ENCODE assay signal across 13 cellular contexts in the genomic region with DNA sequence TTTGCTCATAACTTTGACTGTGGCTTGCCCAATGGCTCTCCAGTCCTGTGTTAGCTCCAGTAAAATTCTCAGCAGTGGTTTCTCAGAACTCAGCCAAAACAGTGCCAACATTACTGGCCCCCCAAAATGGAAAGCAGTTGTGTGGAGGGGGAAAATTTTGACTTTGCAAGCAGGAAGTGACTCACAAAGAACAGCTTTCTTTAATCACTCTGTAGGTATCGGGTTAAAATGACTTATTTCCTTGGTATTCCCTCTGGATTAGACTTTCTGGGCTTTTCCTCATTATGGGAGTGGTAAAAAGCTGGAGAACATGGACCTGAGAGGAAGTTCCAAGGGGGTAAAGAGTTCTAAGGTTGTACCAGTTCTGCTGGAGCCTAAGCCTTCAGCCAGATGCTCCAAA.
DNase-seq lines count a peak whose midpoint lies in the region; ATAC-seq, FAIRE-seq and TF ChIP-seq lines count a peak whose summit lies in the region.
"Had no signal": no experiment of that assay in that cellular context is flagged by ENCODE, and none has a peak within 500 bp of the region (broad histone marks: within the 10 kb centered on the region; RNA-seq: fewer than 3 reads in every experiment).

No MANE protein-coding gene starts in this region.

- H4K8ac ChIP-seq in IMR-90 (ENCODE audit: low read depth in 2 of 2, low read length in 2 of 2) (peak overlapping the region; percentile 77 to 98), trophoblast cell (ENCODE audit: low read depth, low read length) (no peak overlapping the region)

- POLR2A ChIA-PET in IMR-90 (lab: Charles Lee; ENCODE audit: unreplicated experiment): interaction anchor here (1.1 kb wide), 1 partner anchor 18 kb away, joined by 4 read pairs; no protein-coding TSS in a partner anchor

- H4K20me1 ChIP-seq in IMR-90 (ENCODE audit: insufficient read depth, low read length) (no peaks in the 10 kb centered on the region), keratinocyte (ENCODE audit: control insufficient read depth, extremely low read depth, insufficient read depth, low read length) (no peaks in the 10 kb centered on the region)

- no peak for TF ChIP-seq RAD21 in IMR-90 (IDR thresholded peaks at IDR 0.05; ENCODE audit: low read length)

- H4K91ac ChIP-seq in IMR-90 (ENCODE audit: insufficient read depth, low read depth, low read length): peak overlapping the region; percentile 89
- H4K91ac ChIP-seq in trophoblast cell (ENCODE audit: low read depth, low read length): no peak overlapping the region

- H2BK12ac ChIP-seq in trophoblast cell (ENCODE audit: low read length): no peak overlapping the region

- no peak overlapping the region for H3K4me3 ChIP-seq in AG10803 (ENCODE audit: low read length)
- no peak overlapping the region for H3K4me3 ChIP-seq in IMR-90 (ENCODE audit: insufficient read depth, low read depth, low read length)
- no peak overlapping the region for H3K4me3 ChIP-seq in brain microvascular endothelial cell (ENCODE audit: low read depth, low read length)
- H3K4me3 ChIP-seq in keratinocyte (ENCODE audit: control insufficient read depth in 2 of 3, extremely low read depth in 1 of 3, insufficient read depth in 2 of 3, low read depth in 1 of 3, low read length in 3 of 3): peak overlapping the region in 2 of 3 experiments; percentile 20 to 29
- no peak overlapping the region for H3K4me3 ChIP-seq in trophoblast cell (ENCODE audit: low read depth, low read length)

- peak overlapping the region; percentile 97; the same call in 1 of the 2 replicates for H2AK5ac ChIP-seq in IMR-90 (ENCODE audit: low read depth, low read length)
- H2AK5ac ChIP-seq in trophoblast cell (ENCODE audit: low read length): no peak overlapping the region

- H3K18ac ChIP-seq in IMR-90 (ENCODE audit: low read depth, low read length) (peak overlapping the region; percentile 90), trophoblast cell (ENCODE audit: low read length) (no peak overlapping the region)

- TF ChIP-seq POLR2A in IMR-90 (IDR thresholded peaks at IDR 0.05; ENCODE audit: low read depth, low read length): no peak

- intact Hi-C loops in IMR-90 (cut with micrococcal nuclease): loop anchor here (2.0 kb wide), 1 partner anchor 42 kb away; no protein-coding TSS in a partner anchor

- H3K79me1 ChIP-seq in IMR-90 (ENCODE audit: low read depth in 1 of 2, low read length in 2 of 2): no peaks in the 10 kb centered on the region
- H3K79me1 ChIP-seq in trophoblast cell (ENCODE audit: low read length): no peaks in the 10 kb centered on the region

- H3K27ac ChIP-seq in IMR-90 (ENCODE audit: insufficient read depth, low read length): peak overlapping the region; percentile 96
- H3K27ac ChIP-seq in brain microvascular endothelial cell: peak overlapping the region; percentile 40
- H3K27ac ChIP-seq in keratinocyte (ENCODE audit: control insufficient read depth, insufficient read depth, low read length): peak overlapping the region; percentile 83
- no peak overlapping the region for H3K27ac ChIP-seq in trophoblast cell (ENCODE audit: low read depth, low read length)

- FAIRE-seq in keratinocyte (lab: Jason Lieb, UNC): peak; percentile 61
- FAIRE-seq: G401.6 had no signal

- H2AK9ac ChIP-seq in IMR-90 (replicated peaks; ENCODE audit: low read depth, low read length, poor library complexity): no peak overlapping the region

- BruUV-seq in IMR-90 (replicated peaks; lab: Mats Ljungman, UMichigan): no TSS peak

- no peak overlapping the region for H4K12ac ChIP-seq in trophoblast cell (ENCODE audit: low read depth, low read length)

- DNase-seq in AG10803 (ENCODE audit: low read depth) (peak; percentile 92), IMR-90 (peak; percentile 90), brain microvascular endothelial cell (peak; percentile 22), keratinocyte (ENCODE audit: low read depth, low spot score) (no peak), trophoblast cell (no peak)
- no peak for DNase-seq in activated naive CD4-positive, alpha-beta T cell (lab: John Stamatoyannopoulos, UW)
- DNase-seq: Karpas-422; mesendoderm; posterior cingulate gyrus; stimulated activated CD4-positive, alpha-beta T cell treated with anti-CD3 and anti-CD28 coated beads, Interleukin-2, amount 100 ng/mL, for 24 hours had no signal

- peak overlapping the region; percentile 100 for H2BK20ac ChIP-seq in IMR-90 (ENCODE audit: low read depth, low read length)

- no peaks in the 10 kb centered on the region for H3K27me3 ChIP-seq in IMR-90 (ENCODE audit: control insufficient read depth, insufficient read depth, low read length)
- H3K27me3 ChIP-seq in brain microvascular endothelial cell (replicated peaks): no peaks in the 10 kb centered on the region
- H3K27me3 ChIP-seq in keratinocyte (ENCODE audit: control insufficient read depth, extremely low read depth, insufficient read depth, low read length): no peaks in the 10 kb centered on the region
- no peaks in the 10 kb centered on the region for H3K27me3 ChIP-seq in trophoblast cell (ENCODE audit: insufficient read depth, low read length)

- CTCF ChIA-PET in IMR-90 (lab: Yijun Ruan, JAX): no interaction called here

- H3K56ac ChIP-seq in IMR-90 (ENCODE audit: extremely low read depth, insufficient read depth, low read length): peak overlapping the region; percentile 96

- dilution Hi-C loops in IMR-90 (cut with HindIII; ENCODE audit: low sequenced_read_pairs, unreplicated experiment) (no loop called here), keratinocyte (cut with MboI; ENCODE audit: extremely low pct_ligation_motif_present, low sequenced_read_pairs) (no loop called here)

- H3K9ac ChIP-seq in IMR-90 (ENCODE audit: low read depth, low read length) (no peak overlapping the region), keratinocyte (ENCODE audit: control insufficient read depth, extremely low read depth, insufficient read depth, low read length) (no peak overlapping the region), trophoblast cell (ENCODE audit: low read length) (no peak overlapping the region)

- H3K23ac ChIP-seq in IMR-90 (ENCODE audit: low read depth, low read length) (peak overlapping the region; percentile 96), trophoblast cell (ENCODE audit: low read length) (no peak overlapping the region)

- H3K9me1 ChIP-seq in IMR-90 (ENCODE audit: insufficient read depth, low read length) (peaks cover 3% of the 10 kb centered on the region), keratinocyte (ENCODE audit: control insufficient read depth, extremely low read depth, insufficient read depth, low read length) (no peaks in the 10 kb centered on the region)

- H3K4me2 ChIP-seq in IMR-90 (ENCODE audit: low read depth, low read length) (no peak overlapping the region), keratinocyte (ENCODE audit: control insufficient read depth, extremely low read depth, insufficient read depth, low read depth, low read length) (peak overlapping the region; percentile 60), trophoblast cell (ENCODE audit: low read length) (no peak overlapping the region)

- in situ Hi-C loops in IMR-90 (cut with MboI; ENCODE audit: low sequenced_read_pairs): no loop called here
- in situ Hi-C loops in brain microvascular endothelial cell (cut with HindIII; ENCODE audit: low pct_ligation_motif_present, low sequenced_read_pairs): no loop called here

- H3K79me2 ChIP-seq in keratinocyte (ENCODE audit: control insufficient read depth, insufficient read depth, low read length) (no peaks in the 10 kb centered on the region), trophoblast cell (ENCODE audit: control insufficient read depth, insufficient read depth, low read length, poor library complexity) (no peaks in the 10 kb centered on the region)

- H2AFZ ChIP-seq in IMR-90 (replicated peaks; ENCODE audit: low read length, poor library complexity) (peak overlapping the region; percentile 75), keratinocyte (ENCODE audit: control insufficient read depth, low read length) (peak overlapping the region; percentile 90), trophoblast cell (ENCODE audit: insufficient read depth, low read length, poor library complexity) (no peak overlapping the region)

- H3K36me3 ChIP-seq in IMR-90 (ENCODE audit: control insufficient read depth, insufficient read depth, low read length) (no peaks in the 10 kb centered on the region), brain microvascular endothelial cell (replicated peaks) (no peaks in the 10 kb centered on the region), keratinocyte (ENCODE audit: control insufficient read depth in 2 of 2, extremely low read depth in 1 of 2, insufficient read depth in 2 of 2, low read length in 2 of 2) (no peaks in the 10 kb centered on the region), trophoblast cell (ENCODE audit: control insufficient read depth in 1 of 2, insufficient read depth in 2 of 2, low read length in 2 of 2) (no peaks in the 10 kb centered on the region)

- WGBS in IMR-90 (ENCODE audit: extremely low coverage in 2 of 2, insufficient read length in 1 of 2), 2 experiments: no CpG with 5 or more reads among the region's 1 CpG
- no CpG with 5 or more reads among the region's 1 CpG for WGBS in trophoblast cell (ENCODE audit: extremely low coverage, insufficient coverage, insufficient read length)

- H2BK120ac ChIP-seq in IMR-90 (ENCODE audit: low read depth, low read length): peak overlapping the region; percentile 99
- H2BK120ac ChIP-seq in trophoblast cell (ENCODE audit: insufficient read depth, low read length, poor library complexity): no peak overlapping the region

- peaks cover 5% of the 10 kb centered on the region for H3K4me1 ChIP-seq in IMR-90 (ENCODE audit: control insufficient read depth, insufficient read depth, low read length)
- peaks cover 12% of the 10 kb centered on the region for H3K4me1 ChIP-seq in keratinocyte (ENCODE audit: control insufficient read depth, extremely low read depth, insufficient read depth, low read length)
- no peaks in the 10 kb centered on the region for H3K4me1 ChIP-seq in trophoblast cell (ENCODE audit: control insufficient read depth in 1 of 2, insufficient read depth in 2 of 2, low read length in 2 of 2)

- H3K14ac ChIP-seq in IMR-90 (replicated peaks; ENCODE audit: low read depth, low read length) (peak overlapping the region; percentile 98), trophoblast cell (ENCODE audit: low read length) (no peak overlapping the region)

- peak overlapping the region; percentile 90 for H4K5ac ChIP-seq in IMR-90 (ENCODE audit: low read depth, low read length)

- ATAC-seq in IMR-90 (ENCODE audit: low read depth) (peak; percentile 92), HG03095 (IDR thresholded peaks at IDR 0.05; ENCODE audit: unreplicated experiment) (no peak), HG02588 (IDR thresholded peaks at IDR 0.05; ENCODE audit: unreplicated experiment) (no peak)

- H3K4ac ChIP-seq in IMR-90 (ENCODE audit: low read depth, low read length): peak overlapping the region; percentile 98
- no peak overlapping the region for H3K4ac ChIP-seq in trophoblast cell (ENCODE audit: low read depth, low read length)

- TF ChIP-seq CTCF in AG10803 (conservative IDR thresholded peaks at IDR 0.05; ENCODE audit: low read length) (no peak), IMR-90 (conservative IDR thresholded peaks at IDR 0.05; ENCODE audit: low read depth, low read length) (no peak), brain microvascular endothelial cell (IDR thresholded peaks at IDR 0.05; ENCODE audit: low read depth, low read length, missing control alignments) (no peak), keratinocyte (optimal IDR thresholded peaks at IDR 0.05 in 1 of 3, IDR thresholded peaks at IDR 0.05 in 1 of 3, conservative IDR thresholded peaks at IDR 0.05 in 1 of 3; ENCODE audit: extremely low read depth in 1 of 3, insufficient read depth in 2 of 3, low read length in 3 of 3) (no peak)

- H2BK5ac ChIP-seq in IMR-90 (ENCODE audit: low read depth, low read length, poor library complexity, severe bottlenecking): peak overlapping the region; percentile 99
- H2BK5ac ChIP-seq in trophoblast cell (ENCODE audit: low read depth, low read length, poor library complexity): no peak overlapping the region

- H3K9me3 ChIP-seq in IMR-90 (ENCODE audit: control insufficient read depth, insufficient read depth, low read length) (peaks cover 12% of the 10 kb centered on the region), keratinocyte (ENCODE audit: control insufficient read depth, low read depth, low read length) (no peaks in the 10 kb centered on the region), trophoblast cell (ENCODE audit: insufficient read depth, low read depth, low read length) (peaks cover 2% of the 10 kb centered on the region)

- peak overlapping the region; percentile 97 for H2BK15ac ChIP-seq in IMR-90 (ENCODE audit: low read depth, low read length)

Comparison
In these comparisons a context has a peak if more than half of its experiments do, and no peak if none do; other contexts are left out.
1. DNase-seq: peak in AG10803 (single experiment), IMR-90 (single experiment) and brain microvascular endothelial cell (single experiment); none in keratinocyte (single experiment), activated naive CD4-positive, alpha-beta T cell (0 of 4) and trophoblast cell (0 of 2).
2. H3K4me3 ChIP-seq: peak in keratinocyte (2 of 3); none in AG10803 (single experiment), IMR-90 (single experiment), brain microvascular endothelial cell (single experiment) and trophoblast cell (single experiment).